30 cellular contexts compared by ENCODE assay signal in genomic region chr2:236935131-236935530, GRCh38.
"Had no signal": no experiment of that assay in that cellular context is flagged by ENCODE, and none has a peak within 500 bp of the region (broad histone marks: within the 10 kb centered on the region; RNA-seq: fewer than 3 reads in every experiment).

No MANE protein-coding gene starts in this region.

- H3K4me1 Mint-ChIP-seq: activated CD4-positive, alpha-beta T cell treated with anti-CD3 and anti-CD28 coated beads, Interleukin-2, amount 10 ng/mL, durations not matched to agents 7 days and 5 days; activated naive CD8-positive, alpha-beta T cell treated with anti-CD3 and anti-CD28 coated beads, Interleukin-2, amount 50 U/mL, for 24 hours; T-cell had no signal

- H3K9me3 ChIP-seq: ascending aorta, body of pancreas, MG63 had no signal

- H3K27me3 ChIP-seq: ascending aorta, body of pancreas, MG63 had no signal

- H3K4me3 ChIP-seq: ascending aorta, body of pancreas, MG63, SK-N-MC had no signal

- ATAC-seq: activated naive CD4-positive, alpha-beta T cell treated with anti-CD3 and anti-CD28 coated beads, Interleukin-2, amount 50 U/mL, for 72 hours; activated naive CD8-positive, alpha-beta T cell treated with anti-CD3 and anti-CD28 coated beads, Interleukin-2, amount 50 U/mL, for 24 hours; activated T-cell treated with anti-CD3 and anti-CD28 coated beads, Interleukin-2, amount 50 U/mL, for 4 hours; body of pancreas; Panc1; Right ventricle myocardium inferior; T-cell had no signal

- H3K36me3 ChIP-seq: ascending aorta, MG63 had no signal

- H3K4me1 ChIP-seq: ascending aorta, body of pancreas had no signal

- H3K9me3 Mint-ChIP-seq: activated CD4-positive, alpha-beta memory T cell treated with anti-CD3 and anti-CD28 coated beads for 36 hours; activated CD4-positive, alpha-beta T cell treated with anti-CD3 and anti-CD28 coated beads, Interleukin-2, amount 10 ng/mL, durations not matched to agents 7 days and 5 days; activated naive CD4-positive, alpha-beta T cell treated with anti-CD3 and anti-CD28 coated beads, Interleukin-2, amount 50 U/mL, for 72 hours; activated naive CD8-positive, alpha-beta T cell treated with anti-CD3 and anti-CD28 coated beads, Interleukin-2, amount 50 U/mL, for 24 hours; activated T-cell treated with anti-CD3 and anti-CD28 coated beads, Interleukin-2, amount 50 U/mL, for 4 hours; T-cell had no signal

- H3K4me3 Mint-ChIP-seq: activated CD4-positive, alpha-beta memory T cell treated with anti-CD3 and anti-CD28 coated beads for 36 hours; activated CD4-positive, alpha-beta T cell treated with anti-CD3 and anti-CD28 coated beads, Interleukin-2, amount 10 ng/mL, durations not matched to agents 7 days and 5 days; activated naive CD8-positive, alpha-beta T cell treated with anti-CD3 and anti-CD28 coated beads, Interleukin-2, amount 50 U/mL, for 24 hours; activated T-cell treated with anti-CD3 and anti-CD28 coated beads, Interleukin-2, amount 50 U/mL, for 4 hours; T-cell had no signal

- H3K27ac ChIP-seq: ascending aorta, body of pancreas, SK-N-MC, VCaP had no signal

- DNase-seq: activated CD4-positive, alpha-beta memory T cell treated with anti-CD3 and anti-CD28 coated beads for 36 hours; activated CD4-positive, alpha-beta T cell treated with anti-CD3 and anti-CD28 coated beads, Interleukin-2, amount 10 ng/mL, durations not matched to agents 7 days and 5 days; activated CD4-positive, CD25-positive, alpha-beta regulatory T cell; activated CD8-positive, alpha-beta memory T cell treated with anti-CD3 and anti-CD28 coated beads for 24 hours; activated effector memory CD4-positive, alpha-beta T cell treated with anti-CD3 and anti-CD28 coated beads, Interleukin-2, amount 50 U/mL, for 16 hours; activated naive CD4-positive, alpha-beta T cell treated with Interleukin-2 at 50 U/mL for 16 hours; activated naive CD8-positive, alpha-beta T cell treated with anti-CD3 and anti-CD28 coated beads, Interleukin-2, amount 50 U/mL, for 24 hours; activated T-cell treated with anti-CD3 and anti-CD28 coated beads, Interleukin-2, amount 50 U/mL, for 4 hours; amniotic stem cell; body of pancreas; MG63; NCI-H1105; NCI-H1436; NCI-H1694 treated with DMSO at 0.1 percent for 48 hours; NCI-H2029 treated with DMSO at 0.1 percent for 48 hours; NCI-H345; NCI-H510A; NCI-H526 treated with DMSO at 0.1 percent for 48 hours; NCI-H82; OCI-M1; RPMI8226; T-cell; T-helper 2 cell; T1000 had no signal

- H3K27ac Mint-ChIP-seq: activated CD4-positive, alpha-beta memory T cell treated with anti-CD3 and anti-CD28 coated beads for 36 hours; activated CD4-positive, alpha-beta T cell treated with anti-CD3 and anti-CD28 coated beads, Interleukin-2, amount 10 ng/mL, durations not matched to agents 7 days and 5 days; activated naive CD4-positive, alpha-beta T cell treated with anti-CD3 and anti-CD28 coated beads, Interleukin-2, amount 50 U/mL, for 72 hours; activated naive CD8-positive, alpha-beta T cell treated with anti-CD3 and anti-CD28 coated beads, Interleukin-2, amount 50 U/mL, for 24 hours; T-cell had no signal

- H3K27me3 Mint-ChIP-seq: activated naive CD8-positive, alpha-beta T cell treated with anti-CD3 and anti-CD28 coated beads, Interleukin-2, amount 50 U/mL, for 24 hours had no signal
